In the genomic region with DNA sequence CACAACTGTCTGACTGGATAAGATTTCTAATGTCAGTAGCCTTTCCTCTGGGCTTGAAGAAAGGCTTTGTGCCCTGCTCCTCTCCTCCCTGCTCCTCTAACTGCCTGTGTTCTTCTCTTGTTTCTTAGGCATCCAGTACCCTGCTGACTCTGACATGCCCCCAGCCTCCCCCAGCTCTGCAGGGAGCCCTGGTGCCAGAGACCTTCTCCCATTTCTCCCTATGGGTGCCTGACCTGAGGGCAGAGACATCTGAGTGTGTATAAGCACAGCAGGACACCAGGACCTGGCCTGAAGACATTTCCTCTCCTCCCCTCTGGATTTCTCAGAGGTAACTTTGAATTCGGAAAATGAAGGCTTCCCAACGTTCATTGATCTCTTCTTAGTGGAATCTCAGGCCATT, we compare ENCODE assay signal across 30 cellular contexts. TPM values are rescaled to one million over a fixed set of nuclear protein-coding genes. Genes with fewer than 3 reads are reported as not detected.
DNase-seq lines count a peak whose midpoint lies in the region; ATAC-seq and TF ChIP-seq lines count a peak whose summit lies in the region.
"Had no signal": no experiment of that assay in that cellular context is flagged by ENCODE, and none has a peak within 500 bp of the region (broad histone marks: within the 10 kb centered on the region; RNA-seq: fewer than 3 reads in every experiment).

No MANE protein-coding gene starts in this region.

- no peak overlapping the region for H3K27ac ChIP-seq in GM23338 (ENCODE audit: low read depth)
- H3K27ac ChIP-seq in VCaP, result peak overlapping the region; percentile 48; the same call in 1 of the 2 replicates
- H3K27ac ChIP-seq in psoas muscle, result peak overlapping the region; percentile 62
- H3K27ac ChIP-seq: parathyroid adenoma, right lobe of liver had no signal

- H3K4me2 ChIP-seq in GM23338, result peak overlapping the region; percentile 36; the same call in 1 of the 2 replicates

- no peaks in the 10 kb centered on the region for H3K9me2 ChIP-seq in GM23338 (ENCODE audit: insufficient read depth)

- H3K27me3 ChIP-seq in GM23338 (ENCODE audit: insufficient read depth), result no peaks in the 10 kb centered on the region
- no peaks in the 10 kb centered on the region for H3K27me3 ChIP-seq in psoas muscle (ENCODE audit: insufficient read depth in 3 of 3, low read length in 2 of 3)
- H3K27me3 ChIP-seq: BE2C, right lobe of liver, upper lobe of left lung had no signal

- no peaks in the 10 kb centered on the region for H3K79me2 ChIP-seq in GM23338 (replicated peaks; ENCODE audit: insufficient read depth)

- WGBS in psoas muscle, 3 donors, result 47 to 86% (median 51%) methylated on average over 2 of the region's 2 CpGs

- H3K27me3 Mint-ChIP-seq in GM23338 (ENCODE audit: insufficient read depth, low read depth, poor library complexity) (peaks cover 8% of the 10 kb centered on the region), glutamatergic neuron (ENCODE audit: unreplicated experiment) (peaks cover 5% of the 10 kb centered on the region)

- POLR2A ChIA-PET in GM10248 (lab: Yijun Ruan, JAX), result no interaction called here

- no peak overlapping the region for H2AFZ ChIP-seq in GM23338
- H2AFZ ChIP-seq: parathyroid adenoma had no signal

- CTCF ChIA-PET in GM10248 (lab: Yijun Ruan, JAX), result interaction anchor here (1.1 kb wide), 1 partner anchor 24 kb away, joined by 5 read pairs; no protein-coding TSS in a partner anchor

- no peaks in the 10 kb centered on the region for H3K36me3 ChIP-seq in GM23338 (ENCODE audit: insufficient read depth)
- no peaks in the 10 kb centered on the region for H3K36me3 ChIP-seq in psoas muscle (ENCODE audit: insufficient read depth in 1 of 2, low read depth in 1 of 2)
- H3K36me3 ChIP-seq: right lobe of liver had no signal

- H3K4me3 Mint-ChIP-seq in GM23338 (no peak overlapping the region), glutamatergic neuron (ENCODE audit: unreplicated experiment) (peak overlapping the region; percentile 43)
- H3K4me3 Mint-ChIP-seq: memory B cell; naive B cell; T-helper 1 cell treated with Interleukin-12 subunit alpha and Interleukin-12 subunit beta and Interleukin-4 antibody, amounts not matched to agents 30 μg/mL and 1 μg/mL, for 36 hours had no signal

- H3K9me3 ChIP-seq in psoas muscle, result no peaks in the 10 kb centered on the region
- H3K9me3 ChIP-seq: BE2C, right lobe of liver, upper lobe of left lung had no signal

- H3K4me1 Mint-ChIP-seq in GM23338 (peaks cover 34% of the 10 kb centered on the region), glutamatergic neuron (ENCODE audit: low read depth, unreplicated experiment) (peaks cover 43% of the 10 kb centered on the region)

- peaks cover 34% of the 10 kb centered on the region for H3K4me1 ChIP-seq in GM23338 (ENCODE audit: insufficient read depth)
- H3K4me1 ChIP-seq in psoas muscle, result peaks cover 54% of the 10 kb centered on the region
- H3K4me1 ChIP-seq: parathyroid adenoma, right lobe of liver had no signal

- no peaks in the 10 kb centered on the region for H3F3A ChIP-seq in GM23338 (replicated peaks; ENCODE audit: low read depth)

- H3K36me3 Mint-ChIP-seq in GM23338 (ENCODE audit: low read depth) (peaks cover 23% of the 10 kb centered on the region), glutamatergic neuron (ENCODE audit: unreplicated experiment) (peaks cover 30% of the 10 kb centered on the region)

- no peak for TF ChIP-seq CTCF in GM23338 (conservative IDR thresholded peaks at IDR 0.05; ENCODE audit: low read depth in 2 of 2)
- TF ChIP-seq CTCF in VCaP (conservative IDR thresholded peaks at IDR 0.05), result no peak
- no peak for TF ChIP-seq CTCF in glutamatergic neuron (IDR thresholded peaks at IDR 0.05; ENCODE audit: partially characterized antibody, unreplicated experiment)
- no peak for TF ChIP-seq CTCF in psoas muscle (IDR thresholded peaks at IDR 0.05)
- TF ChIP-seq CTCF in GM10248 (IDR thresholded peaks at IDR 0.05; ENCODE audit: control extremely low read depth, extremely low read depth, low read depth, missing control alignments), result no peak

- intact Hi-C loops in psoas muscle (cut with DNase I), result no loop called here

- H4K20me1 ChIP-seq in GM23338 (replicated peaks; ENCODE audit: insufficient read depth), result no peaks in the 10 kb centered on the region

- H3K9me3 Mint-ChIP-seq in GM23338 (no peaks in the 10 kb centered on the region; the same call in 1 of the 3 replicates), glutamatergic neuron (ENCODE audit: unreplicated experiment) (peaks cover 7% of the 10 kb centered on the region)
- H3K9me3 Mint-ChIP-seq: activated naive CD4-positive, alpha-beta T cell treated with anti-CD3 and anti-CD28 coated beads, Interleukin-2, amount 50 U/mL, for 72 hours; memory B cell; T-helper 1 cell treated with Interleukin-12 subunit alpha and Interleukin-12 subunit beta and Interleukin-4 antibody, amounts not matched to agents 30 μg/mL and 1 μg/mL, for 36 hours had no signal

- ATAC-seq in GM23338 (peak; percentile 83), psoas muscle (peak in 2 of 4 donors; percentile 51 to 54), GM21619 (IDR thresholded peaks at IDR 0.05; ENCODE audit: unreplicated experiment) (no peak), HG03520 (IDR thresholded peaks at IDR 0.05; ENCODE audit: unreplicated experiment) (no peak)
- ATAC-seq: activated naive CD4-positive, alpha-beta T cell treated with anti-CD3 and anti-CD28 coated beads, Interleukin-2, amount 50 U/mL, for 72 hours; HCT116; right lobe of liver had no signal

- no peak for DNase-seq in GM23338 (ENCODE audit: low spot score)
- no peak for DNase-seq in glutamatergic neuron
- DNase-seq in psoas muscle, result no peak
- no peak for DNase-seq in GM10248 (ENCODE audit: extremely low spot score)
- no peak for DNase-seq in NCI-H2196 treated with DMSO at 0.1 percent for 48 hours (lab: John Stamatoyannopoulos, UW; ENCODE audit: unreplicated experiment)
- DNase-seq: activated CD4-positive, alpha-beta T cell treated with anti-CD3 and anti-CD28 coated beads for 48 hours; BE2C; cerebellar nuclear complex; COR-L47; DMS79 treated with DMSO at 0.1 percent for 48 hours; effector CD4-positive, alpha-beta T cell; foreskin melanocyte; IMR-90; naive B cell; NCI-H1092 treated with DMSO at 0.1 percent for 48 hours; NCI-H2029 treated with DMSO at 0.1 percent for 48 hours; NCI-H345; NCI-H774; right lobe of liver; RPMI8226; stimulated activated CD8-positive, alpha-beta memory T cell treated with anti-CD3 and anti-CD28 coated beads, Interleukin-4, amount 100 ng/mL, for 48 hours; upper lobe of left lung had no signal

- H3K4me3 ChIP-seq in GM23338 (no peak overlapping the region), psoas muscle (no peak overlapping the region)
- H3K4me3 ChIP-seq: right lobe of liver, upper lobe of left lung had no signal

- peak overlapping the region; percentile 54; the same call in 1 of the 2 replicates for H3K27ac Mint-ChIP-seq in GM23338
- H3K27ac Mint-ChIP-seq in glutamatergic neuron (ENCODE audit: unreplicated experiment), result no peak overlapping the region
- H3K27ac Mint-ChIP-seq: memory B cell; naive B cell; T-helper 1 cell treated with Interleukin-12 subunit alpha and Interleukin-12 subunit beta and Interleukin-4 antibody, amounts not matched to agents 30 μg/mL and 1 μg/mL, for 36 hours had no signal

TF ChIP-seq in GM23338, 12 proteins besides CTCF, POLR2A, EP300 and RAD21 (continues in another document):
- TF ChIP-seq ZNF331 (CRISPR knock-in tag; IDR thresholded peaks at IDR 0.05; ENCODE audit: low read depth) (no peak), POLR2AphosphoS5 (IDR thresholded peaks at IDR 0.05; ENCODE audit: low read depth) (no peak), JUNB (IDR thresholded peaks at IDR 0.05; ENCODE audit: unreplicated experiment) (no peak), NANOG (IDR thresholded peaks at IDR 0.05; ENCODE audit: borderline replicate concordance) (no peak), ZNF114 (CRISPR knock-in tag; IDR thresholded peaks at IDR 0.05) (no peak), EZH2phosphoT487 (IDR thresholded peaks at IDR 0.05; ENCODE audit: unreplicated experiment) (no peak), CREB1 (CRISPR knock-in tag; IDR thresholded peaks at IDR 0.05; ENCODE audit: low read depth) (no peak)
- TF ChIP-seq, protein P1, sequence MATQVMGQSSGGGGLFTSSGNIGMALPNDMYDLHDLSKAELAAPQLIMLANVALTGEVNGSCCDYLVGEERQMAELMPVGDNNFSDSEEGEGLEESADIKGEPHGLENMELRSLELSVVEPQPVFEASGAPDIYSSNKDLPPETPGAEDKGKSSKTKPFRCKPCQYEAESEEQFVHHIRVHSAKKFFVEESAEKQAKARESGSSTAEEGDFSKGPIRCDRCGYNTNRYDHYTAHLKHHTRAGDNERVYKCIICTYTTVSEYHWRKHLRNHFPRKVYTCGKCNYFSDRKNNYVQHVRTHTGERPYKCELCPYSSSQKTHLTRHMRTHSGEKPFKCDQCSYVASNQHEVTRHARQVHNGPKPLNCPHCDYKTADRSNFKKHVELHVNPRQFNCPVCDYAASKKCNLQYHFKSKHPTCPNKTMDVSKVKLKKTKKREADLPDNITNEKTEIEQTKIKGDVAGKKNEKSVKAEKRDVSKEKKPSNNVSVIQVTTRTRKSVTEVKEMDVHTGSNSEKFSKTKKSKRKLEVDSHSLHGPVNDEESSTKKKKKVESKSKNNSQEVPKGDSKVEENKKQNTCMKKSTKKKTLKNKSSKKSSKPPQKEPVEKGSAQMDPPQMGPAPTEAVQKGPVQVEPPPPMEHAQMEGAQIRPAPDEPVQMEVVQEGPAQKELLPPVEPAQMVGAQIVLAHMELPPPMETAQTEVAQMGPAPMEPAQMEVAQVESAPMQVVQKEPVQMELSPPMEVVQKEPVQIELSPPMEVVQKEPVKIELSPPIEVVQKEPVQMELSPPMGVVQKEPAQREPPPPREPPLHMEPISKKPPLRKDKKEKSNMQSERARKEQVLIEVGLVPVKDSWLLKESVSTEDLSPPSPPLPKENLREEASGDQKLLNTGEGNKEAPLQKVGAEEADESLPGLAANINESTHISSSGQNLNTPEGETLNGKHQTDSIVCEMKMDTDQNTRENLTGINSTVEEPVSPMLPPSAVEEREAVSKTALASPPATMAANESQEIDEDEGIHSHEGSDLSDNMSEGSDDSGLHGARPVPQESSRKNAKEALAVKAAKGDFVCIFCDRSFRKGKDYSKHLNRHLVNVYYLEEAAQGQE (IDR thresholded peaks at IDR 0.05; ENCODE audit: unreplicated experiment), result no peak

RNA-seq across cellular contexts. Expression of gene RNF144A, which starts 23.6 kb away (rescaled TPM):
- 12.5 and 14.7 TPM in 2 replicates for total RNA-seq in GM23338 (2014; rRNA removed; shearing (Covaris generic))
- polyA plus RNA-seq in GM23338 (2016; fragmentation: Nextera tagmentation; extraction: Ambion mirVana) (2.8 and 2.9 TPM in 2 replicates), psoas muscle (1 to 10 TPM; 2.4 to 8.7 (median 5.4) TPM)
- total RNA-seq in glutamatergic neuron (ENCODE audit: unreplicated experiment) (40.2 TPM), psoas muscle (10 to 100 TPM in 2 of 4 donors, 1 to 10 TPM in 2; 8.2 to 15.6 (median 11.9) TPM)
